Comparison of ENCODE assay signal across 16 cellular contexts in the genomic region with DNA sequence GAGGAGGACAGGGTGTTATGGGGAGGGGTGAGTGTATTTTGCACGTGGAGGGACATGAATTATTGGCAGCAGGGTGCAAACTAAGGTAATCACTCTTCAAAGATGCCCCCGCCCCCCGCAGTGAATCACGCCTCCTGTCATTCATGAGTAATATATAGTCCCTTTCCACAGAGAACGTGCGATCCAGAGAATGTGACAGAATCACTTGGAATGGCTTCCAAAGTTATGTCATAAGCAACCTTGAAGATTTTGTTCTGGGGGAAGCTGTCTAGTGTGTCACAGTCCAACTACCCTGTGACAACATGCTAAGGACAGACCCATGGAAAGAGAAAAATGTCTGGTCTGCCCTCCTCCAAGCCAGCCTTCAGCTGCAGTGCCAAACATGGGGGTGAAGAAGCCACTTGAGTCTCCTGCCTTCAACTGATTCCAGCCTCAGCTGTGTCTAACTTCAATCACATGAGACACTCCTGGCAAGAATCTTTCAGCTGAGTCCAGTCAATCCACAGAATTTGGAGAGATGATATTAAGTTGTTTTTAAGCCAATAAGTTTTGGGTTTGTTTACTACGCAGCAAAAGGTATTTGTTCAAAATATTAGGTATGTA.
DNase-seq lines count a peak whose midpoint lies in the region; ATAC-seq and TF ChIP-seq lines count a peak whose summit lies in the region.
"Had no signal": no experiment of that assay in that cellular context is flagged by ENCODE, and none has a peak within 500 bp of the region (broad histone marks: within the 10 kb centered on the region; RNA-seq: fewer than 3 reads in every experiment).

No MANE protein-coding gene starts in this region.

- peak overlapping the region; percentile 49 for H4K12ac ChIP-seq in trophoblast cell (ENCODE audit: low read depth, low read length)

- 15 to 21% methylated on average over 7 of the region's 7 CpGs for WGBS in GM23248 (ENCODE audit: low coverage in 1 of 2, low lambda C conversion rate in 2 of 2, missing lambda C conversion rate in 2 of 2), 2 experiments
- WGBS in trophoblast cell (ENCODE audit: extremely low coverage, insufficient coverage, insufficient read length), result no CpG with 5 or more reads among the region's 7 CpGs

- H3K27me3 ChIP-seq in GM23248 (replicated peaks; ENCODE audit: insufficient read depth) (peaks cover 4% of the 10 kb centered on the region; the same call in 1 of the 2 replicates), foreskin keratinocyte (no peaks in the 10 kb centered on the region), trophoblast cell (ENCODE audit: insufficient read depth, low read length) (no peaks in the 10 kb centered on the region)
- H3K27me3 ChIP-seq: BLaER1, pancreas had no signal

- H3K4me3 ChIP-seq in GM23248, result no peak overlapping the region
- H3K4me3 ChIP-seq in trophoblast cell (ENCODE audit: low read depth, low read length), result no peak overlapping the region
- H3K4me3 ChIP-seq: BLaER1, GM23338, pancreas had no signal

- in situ Hi-C loops in GM23248 (cut with MboI), result loop anchor here (25.0 kb wide), 1 partner anchor 269 kb away; no protein-coding TSS in a partner anchor

- H2AK5ac ChIP-seq in trophoblast cell (ENCODE audit: low read length), result peak overlapping the region; percentile 81

- H2BK120ac ChIP-seq in trophoblast cell (ENCODE audit: insufficient read depth, low read length, poor library complexity), result peak overlapping the region; percentile 99

- H2BK5ac ChIP-seq in trophoblast cell (ENCODE audit: low read depth, low read length, poor library complexity), result peak overlapping the region; percentile 99

- peak overlapping the region; percentile 89 for H4K8ac ChIP-seq in trophoblast cell (ENCODE audit: low read depth, low read length)

- no peaks in the 10 kb centered on the region for H3K9me3 ChIP-seq in GM23248 (ENCODE audit: low read depth)
- H3K9me3 ChIP-seq in trophoblast cell (ENCODE audit: insufficient read depth, low read depth, low read length), result no peaks in the 10 kb centered on the region
- H3K9me3 ChIP-seq: BLaER1, pancreas had no signal

- H3K79me1 ChIP-seq in trophoblast cell (ENCODE audit: low read length), result peaks cover 39% of the 10 kb centered on the region

- no peaks in the 10 kb centered on the region for H3K79me2 ChIP-seq in GM23248 (ENCODE audit: insufficient read depth)
- H3K79me2 ChIP-seq in trophoblast cell (ENCODE audit: control insufficient read depth, insufficient read depth, low read length, poor library complexity), result peaks cover 9% of the 10 kb centered on the region

- ATAC-seq in foreskin keratinocyte, result peak; percentile 59
- no peak for ATAC-seq in HG03460 (IDR thresholded peaks at IDR 0.05; ENCODE audit: unreplicated experiment)
- ATAC-seq: activated CD8-positive, alpha-beta T cell treated with anti-CD3 and anti-CD28 coated beads, Interleukin-2, amount 10 ng/mL, durations not matched to agents 7 days and 5 days had no signal

- peak overlapping the region; percentile 77 for H3K4ac ChIP-seq in trophoblast cell (ENCODE audit: low read depth, low read length)

- H4K20me1 ChIP-seq in GM23248 (ENCODE audit: insufficient read depth), result no peaks in the 10 kb centered on the region
- H4K20me1 ChIP-seq: BLaER1 had no signal

- H3K4me1 ChIP-seq in GM23248 (ENCODE audit: insufficient read depth) (peaks cover 26% of the 10 kb centered on the region), foreskin keratinocyte (no peaks in the 10 kb centered on the region), trophoblast cell (ENCODE audit: control insufficient read depth in 1 of 2, insufficient read depth in 2 of 2, low read length in 2 of 2) (peaks cover 20 to 25% of the 10 kb centered on the region in 2 experiments)
- H3K4me1 ChIP-seq: pancreas had no signal

- no peak overlapping the region for H3K9ac ChIP-seq in GM23248
- H3K9ac ChIP-seq in trophoblast cell (ENCODE audit: low read length), result no peak overlapping the region
- H3K9ac ChIP-seq: BLaER1 had no signal

- no peaks in the 10 kb centered on the region for H3K9me2 ChIP-seq in GM23248 (ENCODE audit: insufficient read depth)

- H2BK12ac ChIP-seq in trophoblast cell (ENCODE audit: low read length), result peak overlapping the region; percentile 96

- peak overlapping the region; percentile 99 for H4K91ac ChIP-seq in trophoblast cell (ENCODE audit: low read depth, low read length)

- H3K36me3 ChIP-seq in GM23248 (ENCODE audit: low read depth) (no peaks in the 10 kb centered on the region), trophoblast cell (ENCODE audit: control insufficient read depth in 1 of 2, insufficient read depth in 2 of 2, low read length in 2 of 2) (no peaks in the 10 kb centered on the region)
- H3K36me3 ChIP-seq: BLaER1, pancreas had no signal

- H2AFZ ChIP-seq in GM23248, result no peak overlapping the region
- peak overlapping the region; percentile 50 for H2AFZ ChIP-seq in trophoblast cell (ENCODE audit: insufficient read depth, low read length, poor library complexity)
- H2AFZ ChIP-seq: GM23338 had no signal

- DNase-seq in GM23248 (peak; percentile 47), RKO (ENCODE audit: low spot score) (peak; percentile 20), foreskin keratinocyte (peak in 1 of 2 donors; percentile 7), trophoblast cell (peak; percentile 57 to 83), DMS 273 (lab: John Stamatoyannopoulos, UW; ENCODE audit: unreplicated experiment) (no peak), SK-N-DZ (ENCODE audit: low spot score) (no peak), NCI-H526 treated with DMSO at 0.1 percent for 48 hours (lab: John Stamatoyannopoulos, UW) (no peak)
- DNase-seq: activated naive CD8-positive, alpha-beta T cell treated with anti-CD3 and anti-CD28 coated beads for 36 hours; DMS79 treated with DMSO at 0.1 percent for 48 hours; natural killer cell; NCI-H524 treated with DMSO at 0.1 percent for 48 hours had no signal

- no peak for TF ChIP-seq CTCF in foreskin keratinocyte (conservative IDR thresholded peaks at IDR 0.05)

- H3K27ac ChIP-seq in GM23248 (peak overlapping the region; percentile 9; the same call in 1 of the 2 replicates), foreskin keratinocyte (no peak overlapping the region), trophoblast cell (ENCODE audit: low read depth, low read length) (peak overlapping the region; percentile 92)
- H3K27ac ChIP-seq: BLaER1, pancreas had no signal

- H3K18ac ChIP-seq in trophoblast cell (ENCODE audit: low read length), result peak overlapping the region; percentile 90

- peak overlapping the region; percentile 43 for H3K4me2 ChIP-seq in GM23248 (ENCODE audit: unreplicated experiment)
- H3K4me2 ChIP-seq in trophoblast cell (ENCODE audit: low read length), result no peak overlapping the region
- H3K4me2 ChIP-seq: BLaER1, GM23338 had no signal

- H3K23ac ChIP-seq in trophoblast cell (ENCODE audit: low read length), result no peak overlapping the region

- H3F3A ChIP-seq in GM23248 (ENCODE audit: insufficient read depth), result peaks cover 7% of the 10 kb centered on the region; the same call in 1 of the 2 replicates

- H3K14ac ChIP-seq in trophoblast cell (ENCODE audit: low read length), result peak overlapping the region; percentile 83

Comparison
In these comparisons a context has a peak if more than half of its experiments do, and no peak if none do; other contexts are left out.
1. DNase-seq: peak in GM23248 (single experiment), RKO (single experiment) and trophoblast cell (2 of 2); none in DMS 273 (single experiment), SK-N-DZ (single experiment) and NCI-H526 treated with DMSO at 0.1 percent for 48 hours (single experiment).